Comparison of ENCODE assay signal across 9 cellular contexts in genomic region chr15:56946150-56946549, GRCh38.
"Had no signal": no experiment of that assay in that cellular context is flagged by ENCODE, and none has a peak within 500 bp of the region (broad histone marks: within the 10 kb centered on the region; RNA-seq: fewer than 3 reads in every experiment).

No MANE protein-coding gene starts in this region.

- H3K36me3 ChIP-seq: HAP-1 had no signal

- H3K9ac ChIP-seq: GM23248, KMS-11 had no signal

- H2AFZ ChIP-seq: GM23248 had no signal

- H3K4me3 ChIP-seq: GM23248, HAP-1 had no signal

- H3K27ac ChIP-seq: GM23248, KMS-11 had no signal

- FAIRE-seq: HTR-8/SVneo had no signal

- H3K4me2 ChIP-seq: KMS-11 had no signal

- ATAC-seq: HCT116 had no signal

- DNase-seq: GM23248, GOT3, H7, IMR-90, KBM-7 had no signal
